ENCODE assay signal across 23 cellular contexts in genomic region chr9:82091610-82092009, GRCh38.
A peak's percentile ranks its signal among the peaks of the same experiment; 100 is the strongest.
DNase-seq lines count a peak whose midpoint lies in the region; ATAC-seq and TF ChIP-seq lines count a peak whose summit lies in the region.
"Had no signal": no experiment of that assay in that cellular context is flagged by ENCODE, and none has a peak within 500 bp of the region (broad histone marks: within the 10 kb centered on the region; RNA-seq: fewer than 3 reads in every experiment).

No MANE protein-coding gene starts in this region.

- TF ChIP-seq POLR2A in GM18505 (IDR thresholded peaks at IDR 0.05; ENCODE audit: borderline replicate concordance, extremely low read depth, insufficient read depth, insufficient read length): no peak

- H2AFZ ChIP-seq in hepatocyte: no peak overlapping the region

- no peaks in the 10 kb centered on the region for H3K4me1 ChIP-seq in hepatocyte (ENCODE audit: insufficient read depth)
- H3K4me1 ChIP-seq: ascending aorta, heart right ventricle, vagina had no signal

- WGBS in hepatocyte (ENCODE audit: low lambda C conversion rate, missing lambda C conversion rate): 97% methylated on average over 2 of the region's 2 CpGs

- no peak for TF ChIP-seq CTCF in epithelial cell of proximal tubule (conservative IDR thresholded peaks at IDR 0.05; ENCODE audit: low read depth, low read length)
- no peak for TF ChIP-seq CTCF in hepatocyte (IDR thresholded peaks at IDR 0.05; ENCODE audit: poor library complexity)

- H3K9me2 ChIP-seq in hepatocyte (replicated peaks; ENCODE audit: insufficient read depth): no peaks in the 10 kb centered on the region

- no peaks in the 10 kb centered on the region for H3K27me3 ChIP-seq in hepatocyte
- H3K27me3 ChIP-seq: ascending aorta, heart right ventricle, vagina had no signal

- H3K36me3 ChIP-seq in hepatocyte (replicated peaks; ENCODE audit: insufficient read depth, low read depth): no peaks in the 10 kb centered on the region
- H3K36me3 ChIP-seq: ascending aorta, heart right ventricle, vagina had no signal

- DNase-seq in epithelial cell of proximal tubule (ENCODE audit: low read depth): peak; percentile 25
- DNase-seq in left colon: no peak
- DNase-seq in hepatocyte (ENCODE audit: low spot score): no peak
- DNase-seq in DMS 273 treated with DMSO at 0.1 percent for 48 hours (lab: John Stamatoyannopoulos, UW): no peak
- DNase-seq: activated CD4-positive, alpha-beta T cell treated with anti-CD3 and anti-CD28 coated beads, Interleukin-2, amount 10 ng/mL, durations not matched to agents 24 days and 14 days; activated CD8-positive, alpha-beta memory T cell treated with anti-CD3 and anti-CD28 coated beads, Interleukin-2, amount 50 U/mL, for 48 hours; activated naive CD4-positive, alpha-beta T cell; effector memory CD8-positive, alpha-beta T cell; heart right ventricle; mammary epithelial cell; natural killer cell; NCI-H1436 treated with DMSO at 0.1 percent for 48 hours; NCI-H82; posterior cingulate gyrus; stimulated activated CD4-positive, alpha-beta T cell treated with anti-CD3 and anti-CD28 coated beads, Interleukin-2, amount 100 ng/mL, for 48 hours; substantia nigra had no signal

- no peaks in the 10 kb centered on the region for H4K20me1 ChIP-seq in hepatocyte (ENCODE audit: insufficient read depth, poor library complexity, severe bottlenecking)

- H3K4me3 ChIP-seq in epithelial cell of proximal tubule (ENCODE audit: low read depth, low read length) (no peak overlapping the region), hepatocyte (no peak overlapping the region)
- H3K4me3 ChIP-seq: ascending aorta, heart right ventricle, vagina had no signal

- no peak overlapping the region for H3K4me2 ChIP-seq in hepatocyte

- peak; percentile 52 for ATAC-seq in GM18505 (IDR thresholded peaks at IDR 0.05; ENCODE audit: unreplicated experiment)
- ATAC-seq in GM21619 (IDR thresholded peaks at IDR 0.05; ENCODE audit: unreplicated experiment): peak; percentile 60
- peak; percentile 87 for ATAC-seq in HG03442 (IDR thresholded peaks at IDR 0.05; ENCODE audit: unreplicated experiment)
- ATAC-seq in HG02623 (IDR thresholded peaks at IDR 0.05; ENCODE audit: unreplicated experiment): no peak
- no peak for ATAC-seq in left colon
- ATAC-seq: effector memory CD8-positive, alpha-beta T cell; natural killer cell had no signal

- intact Hi-C loops in left colon (cut with DNase I, micrococcal nuclease): no loop called here

- H3K27ac ChIP-seq in hepatocyte: no peak overlapping the region
- H3K27ac ChIP-seq: ascending aorta, heart right ventricle, RWPE1, vagina had no signal

- H3K79me2 ChIP-seq in hepatocyte: no peaks in the 10 kb centered on the region

- no peaks in the 10 kb centered on the region for H3K9me3 ChIP-seq in hepatocyte (ENCODE audit: low read depth)
- H3K9me3 ChIP-seq: ascending aorta, heart right ventricle, vagina had no signal

Comparison
In these comparisons a context has a peak if more than half of its experiments do, and no peak if none do; other contexts are left out.
1. ATAC-seq: peak in GM18505 (single experiment), GM21619 (single experiment) and HG03442 (single experiment); none in HG02623 (single experiment) and left colon (single experiment).